Comparison of ENCODE assay signal across 1 cellular context in the genomic region with DNA sequence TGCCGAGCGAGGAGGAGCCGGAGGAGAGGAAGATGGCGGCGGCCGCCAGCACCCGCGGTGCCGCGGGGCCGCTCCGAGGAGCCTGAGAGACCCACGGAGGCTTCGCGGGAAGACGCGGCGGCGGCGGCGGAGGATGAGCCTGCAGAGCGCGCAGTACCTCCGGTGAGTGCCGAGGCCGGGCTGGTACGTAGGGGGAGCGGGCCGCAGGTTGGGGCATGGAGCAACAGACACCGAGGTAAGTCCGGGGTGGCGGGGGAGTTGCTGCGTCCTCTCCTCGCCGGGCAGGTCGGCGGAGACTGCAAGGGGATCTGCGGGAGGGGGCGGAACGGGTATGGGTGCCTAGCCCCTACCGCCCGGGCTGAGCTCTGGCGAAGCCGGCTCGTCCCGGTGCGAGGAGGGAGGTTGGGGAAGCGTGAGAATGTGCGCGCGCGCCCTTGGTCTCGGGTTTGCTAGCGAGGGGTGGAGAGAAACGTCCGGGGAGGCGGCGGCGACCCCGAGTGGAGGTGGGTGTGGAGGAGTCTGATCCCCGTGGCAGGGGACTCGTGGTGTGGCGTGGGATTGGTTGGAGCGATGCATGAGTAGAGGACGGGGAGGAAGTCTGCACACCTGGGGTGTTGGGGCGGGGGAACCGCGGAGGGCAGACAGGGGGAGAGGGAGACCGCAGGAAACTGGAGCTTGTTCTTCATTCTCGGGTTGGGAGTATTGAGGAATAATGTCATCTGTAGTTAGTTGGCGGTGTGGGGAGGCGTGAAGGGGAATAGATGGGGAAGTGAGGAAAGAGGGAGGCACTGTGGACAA.
TF ChIP-seq lines count a peak whose summit lies in the region.

A gene with protein sequence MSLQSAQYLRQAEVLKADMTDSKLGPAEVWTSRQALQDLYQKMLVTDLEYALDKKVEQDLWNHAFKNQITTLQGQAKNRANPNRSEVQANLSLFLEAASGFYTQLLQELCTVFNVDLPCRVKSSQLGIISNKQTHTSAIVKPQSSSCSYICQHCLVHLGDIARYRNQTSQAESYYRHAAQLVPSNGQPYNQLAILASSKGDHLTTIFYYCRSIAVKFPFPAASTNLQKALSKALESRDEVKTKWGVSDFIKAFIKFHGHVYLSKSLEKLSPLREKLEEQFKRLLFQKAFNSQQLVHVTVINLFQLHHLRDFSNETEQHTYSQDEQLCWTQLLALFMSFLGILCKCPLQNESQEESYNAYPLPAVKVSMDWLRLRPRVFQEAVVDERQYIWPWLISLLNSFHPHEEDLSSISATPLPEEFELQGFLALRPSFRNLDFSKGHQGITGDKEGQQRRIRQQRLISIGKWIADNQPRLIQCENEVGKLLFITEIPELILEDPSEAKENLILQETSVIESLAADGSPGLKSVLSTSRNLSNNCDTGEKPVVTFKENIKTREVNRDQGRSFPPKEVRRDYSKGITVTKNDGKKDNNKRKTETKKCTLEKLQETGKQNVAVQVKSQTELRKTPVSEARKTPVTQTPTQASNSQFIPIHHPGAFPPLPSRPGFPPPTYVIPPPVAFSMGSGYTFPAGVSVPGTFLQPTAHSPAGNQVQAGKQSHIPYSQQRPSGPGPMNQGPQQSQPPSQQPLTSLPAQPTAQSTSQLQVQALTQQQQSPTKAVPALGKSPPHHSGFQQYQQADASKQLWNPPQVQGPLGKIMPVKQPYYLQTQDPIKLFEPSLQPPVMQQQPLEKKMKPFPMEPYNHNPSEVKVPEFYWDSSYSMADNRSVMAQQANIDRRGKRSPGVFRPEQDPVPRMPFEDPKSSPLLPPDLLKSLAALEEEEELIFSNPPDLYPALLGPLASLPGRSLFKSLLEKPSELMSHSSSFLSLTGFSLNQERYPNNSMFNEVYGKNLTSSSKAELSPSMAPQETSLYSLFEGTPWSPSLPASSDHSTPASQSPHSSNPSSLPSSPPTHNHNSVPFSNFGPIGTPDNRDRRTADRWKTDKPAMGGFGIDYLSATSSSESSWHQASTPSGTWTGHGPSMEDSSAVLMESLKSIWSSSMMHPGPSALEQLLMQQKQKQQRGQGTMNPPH (plus strand): TSS at position 12 of the 798 bp plus-strand sequence. CDS start 122 bp downstream, at position 134.

TF ChIP-seq in GM23338, 12 proteins besides CTCF, POLR2A, EP300 and RAD21:
- TF ChIP-seq POLR2AphosphoS5 (IDR thresholded peaks at IDR 0.05; ENCODE audit: low read depth), result peak; percentile 60
- TF ChIP-seq, protein P1, sequence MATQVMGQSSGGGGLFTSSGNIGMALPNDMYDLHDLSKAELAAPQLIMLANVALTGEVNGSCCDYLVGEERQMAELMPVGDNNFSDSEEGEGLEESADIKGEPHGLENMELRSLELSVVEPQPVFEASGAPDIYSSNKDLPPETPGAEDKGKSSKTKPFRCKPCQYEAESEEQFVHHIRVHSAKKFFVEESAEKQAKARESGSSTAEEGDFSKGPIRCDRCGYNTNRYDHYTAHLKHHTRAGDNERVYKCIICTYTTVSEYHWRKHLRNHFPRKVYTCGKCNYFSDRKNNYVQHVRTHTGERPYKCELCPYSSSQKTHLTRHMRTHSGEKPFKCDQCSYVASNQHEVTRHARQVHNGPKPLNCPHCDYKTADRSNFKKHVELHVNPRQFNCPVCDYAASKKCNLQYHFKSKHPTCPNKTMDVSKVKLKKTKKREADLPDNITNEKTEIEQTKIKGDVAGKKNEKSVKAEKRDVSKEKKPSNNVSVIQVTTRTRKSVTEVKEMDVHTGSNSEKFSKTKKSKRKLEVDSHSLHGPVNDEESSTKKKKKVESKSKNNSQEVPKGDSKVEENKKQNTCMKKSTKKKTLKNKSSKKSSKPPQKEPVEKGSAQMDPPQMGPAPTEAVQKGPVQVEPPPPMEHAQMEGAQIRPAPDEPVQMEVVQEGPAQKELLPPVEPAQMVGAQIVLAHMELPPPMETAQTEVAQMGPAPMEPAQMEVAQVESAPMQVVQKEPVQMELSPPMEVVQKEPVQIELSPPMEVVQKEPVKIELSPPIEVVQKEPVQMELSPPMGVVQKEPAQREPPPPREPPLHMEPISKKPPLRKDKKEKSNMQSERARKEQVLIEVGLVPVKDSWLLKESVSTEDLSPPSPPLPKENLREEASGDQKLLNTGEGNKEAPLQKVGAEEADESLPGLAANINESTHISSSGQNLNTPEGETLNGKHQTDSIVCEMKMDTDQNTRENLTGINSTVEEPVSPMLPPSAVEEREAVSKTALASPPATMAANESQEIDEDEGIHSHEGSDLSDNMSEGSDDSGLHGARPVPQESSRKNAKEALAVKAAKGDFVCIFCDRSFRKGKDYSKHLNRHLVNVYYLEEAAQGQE (IDR thresholded peaks at IDR 0.05; ENCODE audit: unreplicated experiment), result no peak
